ENCODE assay signal across 27 cellular contexts in the genomic region with DNA sequence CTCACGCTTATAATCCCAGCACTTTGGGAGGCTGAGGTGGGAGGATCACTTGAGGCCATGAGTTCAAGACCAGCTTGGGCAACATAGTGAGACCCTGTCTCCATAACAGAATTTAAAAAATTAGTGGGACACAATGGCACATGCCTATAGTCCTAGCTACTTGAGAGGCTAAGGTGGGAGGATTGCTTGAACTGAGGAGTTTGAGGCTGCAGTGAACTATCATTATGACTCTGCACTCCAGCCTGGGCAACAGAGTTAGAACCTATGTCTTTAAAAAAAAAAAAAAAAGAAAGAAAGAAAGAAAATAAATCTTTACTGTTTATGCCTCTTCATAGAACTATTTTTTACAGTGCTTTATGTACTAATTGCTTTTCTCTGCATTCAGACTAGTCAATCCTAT.
"Had no signal": no experiment of that assay in that cellular context is flagged by ENCODE, and none has a peak within 500 bp of the region (broad histone marks: within the 10 kb centered on the region; RNA-seq: fewer than 3 reads in every experiment).

No MANE protein-coding gene starts in this region.

- H3K4me3 ChIP-seq: gastroesophageal sphincter, hepatocyte, left ventricle myocardium inferior, lung, mucosa of descending colon, pancreas, prostate gland, skin epidermis, suprapubic skin, tibial artery, upper lobe of right lung had no signal

- H3K27me3 ChIP-seq: gastroesophageal sphincter, hepatocyte, pancreas, suprapubic skin, tibial artery, upper lobe of right lung had no signal

- H3K36me3 ChIP-seq: gastroesophageal sphincter, pancreas, prostate gland, suprapubic skin, tibial artery had no signal

- H3K27ac ChIP-seq: gastroesophageal sphincter, hepatocyte, left ventricle myocardium inferior, pancreas, prostate gland, suprapubic skin, tibial artery, upper lobe of right lung had no signal

- DNase-seq: activated effector memory CD4-positive, alpha-beta T cell treated with Interleukin-2 at 50 U/mL for 16 hours; activated naive CD8-positive, alpha-beta T cell treated with anti-CD3 and anti-CD28 coated beads, Interleukin-2, amount 50 U/mL, for 24 hours; activated T-cell treated with anti-CD3 and anti-CD28 coated beads, Interleukin-2, amount 50 U/mL, for 4 hours; amygdala; caudate nucleus; cortex of kidney; effector memory CD8-positive, alpha-beta T cell; erythroblast; islet precursor cell; left ventricle myocardium inferior; mesendoderm; mucosa of descending colon; nephron progenitor cell; pancreas; retina; T-cell; tibial artery; upper lobe of right lung had no signal

- H3K27me3 Mint-ChIP-seq: effector memory CD8-positive, alpha-beta T cell; T-cell had no signal

- H2AFZ ChIP-seq: hepatocyte had no signal

- H3K4me1 ChIP-seq: gastroesophageal sphincter, prostate gland, tibial artery, upper lobe of right lung had no signal

- H3K36me3 Mint-ChIP-seq: stimulated activated memory B cell treated with anti-CD40 and anti-IgM and Interleukin-4, amounts not matched to agents 10 μg/mL and 1 μg/mL and 100 μg/mL, for 72 hours; T-cell had no signal

- H3K4me3 Mint-ChIP-seq: activated CD8-positive, alpha-beta T cell treated with anti-CD3 and anti-CD28 coated beads, Interleukin-2, amount 10 ng/mL, durations not matched to agents 7 days and 5 days; activated naive CD8-positive, alpha-beta T cell treated with anti-CD3 and anti-CD28 coated beads, Interleukin-2, amount 50 U/mL, for 24 hours; activated T-cell treated with anti-CD3 and anti-CD28 coated beads, Interleukin-2, amount 50 U/mL, for 4 hours; nephron progenitor cell; stimulated activated memory B cell treated with anti-CD40 and anti-IgM and Interleukin-4, amounts not matched to agents 10 μg/mL and 1 μg/mL and 100 μg/mL, for 72 hours; T-cell had no signal

- H3K4me2 ChIP-seq: hepatocyte had no signal

- H3K4me1 Mint-ChIP-seq: stimulated activated memory B cell treated with anti-CD40 and anti-IgM and Interleukin-4, amounts not matched to agents 10 μg/mL and 1 μg/mL and 100 μg/mL, for 72 hours had no signal

- ATAC-seq: gastroesophageal sphincter; mucosa of descending colon; pancreas; sciatic nerve; stimulated activated memory B cell treated with anti-CD40 and anti-IgM and Interleukin-4, amounts not matched to agents 10 μg/mL and 1 μg/mL and 100 μg/mL, for 72 hours had no signal

- H3K79me2 ChIP-seq: hepatocyte had no signal

- H3K9me3 ChIP-seq: gastroesophageal sphincter, left ventricle myocardium inferior, mucosa of descending colon, pancreas, prostate gland, suprapubic skin, tibial artery, upper lobe of right lung had no signal

- H3K9me3 Mint-ChIP-seq: activated naive CD8-positive, alpha-beta T cell treated with anti-CD3 and anti-CD28 coated beads, Interleukin-2, amount 50 U/mL, for 24 hours; activated T-cell treated with anti-CD3 and anti-CD28 coated beads, Interleukin-2, amount 50 U/mL, for 4 hours; effector memory CD8-positive, alpha-beta T cell; nephron progenitor cell; stimulated activated memory B cell treated with anti-CD40 and anti-IgM and Interleukin-4, amounts not matched to agents 10 μg/mL and 1 μg/mL and 100 μg/mL, for 72 hours; T-cell had no signal

- H3K27ac Mint-ChIP-seq: activated CD8-positive, alpha-beta T cell treated with anti-CD3 and anti-CD28 coated beads, Interleukin-2, amount 10 ng/mL, durations not matched to agents 7 days and 5 days; activated naive CD8-positive, alpha-beta T cell treated with anti-CD3 and anti-CD28 coated beads, Interleukin-2, amount 50 U/mL, for 24 hours; nephron progenitor cell; stimulated activated memory B cell treated with anti-CD40 and anti-IgM and Interleukin-4, amounts not matched to agents 10 μg/mL and 1 μg/mL and 100 μg/mL, for 72 hours had no signal
